Comparison of ENCODE assay signal across 28 cellular contexts in genomic region chr3:94304953-94305352, GRCh38.
"Had no signal": no experiment of that assay in that cellular context is flagged by ENCODE, and none has a peak within 500 bp of the region (broad histone marks: within the 10 kb centered on the region; RNA-seq: fewer than 3 reads in every experiment).

No MANE protein-coding gene starts in this region.

- H3K36me3 ChIP-seq: breast epithelium, esophagus squamous epithelium, neural progenitor cell, transverse colon had no signal

- H3K79me2 ChIP-seq: parathyroid adenoma had no signal

- H2AFZ ChIP-seq: neural progenitor cell, parathyroid adenoma had no signal

- H3K27ac ChIP-seq: epithelial cell of prostate, neural progenitor cell, parathyroid adenoma, psoas muscle, testis, transverse colon had no signal

- ATAC-seq: natural killer cell, psoas muscle had no signal

- H3K9me3 ChIP-seq: breast epithelium, esophagus squamous epithelium, psoas muscle, testis, transverse colon had no signal

- H3K4me1 ChIP-seq: breast epithelium, parathyroid adenoma, psoas muscle had no signal

- H3K27me3 ChIP-seq: breast epithelium, esophagus squamous epithelium, neural progenitor cell, testis, transverse colon had no signal

- H3K4me2 ChIP-seq: neural progenitor cell had no signal

- H3K4me3 ChIP-seq: breast epithelium, esophagus squamous epithelium, neural progenitor cell, psoas muscle, testis, transverse colon had no signal

- DNase-seq: activated CD4-positive, alpha-beta memory T cell treated with anti-CD3 and anti-CD28 coated beads for 36 hours; activated CD4-positive, alpha-beta T cell treated with anti-CD3 and anti-CD28 coated beads, Interleukin-2, amount 10 ng/mL, durations not matched to agents 24 days and 14 days; activated CD4-positive, CD25-positive, alpha-beta regulatory T cell treated with anti-CD3 and anti-CD28 coated beads, Interleukin-2, amount 50 U/mL, for 72 hours; activated CD8-positive, alpha-beta memory T cell treated with anti-CD3 and anti-CD28 coated beads, Interleukin-2, amount 50 U/mL, for 4 hours; activated effector memory CD4-positive, alpha-beta T cell treated with anti-CD3 and anti-CD28 coated beads, Interleukin-2, amount 50 U/mL, for 16 hours; activated naive CD4-positive, alpha-beta T cell treated with anti-CD3 and anti-CD28 coated beads, Interleukin-2, amount 10 ng/mL, durations not matched to agents 7 days and 5 days; activated naive CD8-positive, alpha-beta T cell treated with anti-CD3 and anti-CD28 coated beads, Interleukin-2, amount 10 ng/mL, durations not matched to agents 7 days and 5 days; activated T-cell treated with anti-CD3 and anti-CD28 coated beads, Interleukin-2, amount 50 U/mL, for 1 hour; amniotic stem cell; dermis blood vessel endothelial cell; effector CD4-positive, alpha-beta T cell; esophagus squamous epithelium; foreskin melanocyte; islet precursor cell; natural killer cell; occipital lobe; psoas muscle; right cardiac atrium; stimulated activated CD4-positive, alpha-beta T cell treated with anti-CD3 and anti-CD28 coated beads, Interleukin-2, amount 100 ng/mL, for 48 hours; stimulated activated naive CD4-positive, alpha-beta T cell treated with Interleukin-2 at 50 U/mL for 16 hours; T-helper 2 cell; testis; transverse colon had no signal

- FAIRE-seq: colon had no signal

- H3K9ac ChIP-seq: neural progenitor cell, parathyroid adenoma had no signal
